Comparison of ENCODE assay signal across 26 cellular contexts in the genomic region with DNA sequence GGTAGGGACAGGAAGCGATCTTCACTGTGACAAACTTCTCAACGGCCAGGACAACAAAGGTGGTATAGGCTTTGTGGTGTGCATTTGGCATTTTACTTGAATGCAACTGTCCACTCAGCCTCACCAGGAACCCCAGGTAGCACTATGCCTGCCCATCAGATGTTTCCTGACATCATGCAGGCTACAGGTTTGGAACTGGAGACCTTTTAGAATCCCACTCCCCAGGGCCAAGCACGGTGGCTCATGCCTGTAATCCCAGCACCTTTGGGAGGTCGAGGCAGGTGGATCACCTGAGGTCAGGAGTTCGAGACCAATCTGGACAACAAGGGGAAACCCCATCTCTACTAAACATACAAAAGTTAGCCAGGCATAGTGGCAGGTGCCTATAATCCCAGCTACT. TPM values are rescaled to one million over a fixed set of nuclear protein-coding genes. Genes with fewer than 3 reads are reported as not detected.
A peak's percentile ranks its signal among the peaks of the same experiment; 100 is the strongest.
DNase-seq lines count a peak whose midpoint lies in the region; ATAC-seq, FAIRE-seq and TF ChIP-seq lines count a peak whose summit lies in the region.
"Had no signal": no experiment of that assay in that cellular context is flagged by ENCODE, and none has a peak within 500 bp of the region (broad histone marks: within the 10 kb centered on the region; RNA-seq: fewer than 3 reads in every experiment).

No MANE protein-coding gene starts in this region.

- H4K20me1 ChIP-seq in keratinocyte (ENCODE audit: control insufficient read depth, extremely low read depth, insufficient read depth, low read length): no peaks in the 10 kb centered on the region

- no peak overlapping the region for H2AFZ ChIP-seq in keratinocyte (ENCODE audit: control insufficient read depth, low read length)

- CTCF ChIA-PET in activated naive CD4-positive, alpha-beta T cell treated with anti-CD3 and anti-CD28 coated beads for 36 hours (lab: Charles Lee): no interaction called here
- CTCF ChIA-PET in activated CD8-positive, alpha-beta T cell treated with anti-CD3 and anti-CD28 coated beads, Interleukin-2, amount 10 ng/mL, durations not matched to agents 7 days and 5 days (lab: Charles Lee): no interaction called here

- no peak for DNase-seq in activated naive CD4-positive, alpha-beta T cell treated with anti-CD3 and anti-CD28 coated beads for 36 hours
- DNase-seq in activated naive CD4-positive, alpha-beta T cell treated with Interleukin-2 at 50 U/mL for 16 hours: no peak
- DNase-seq in activated CD8-positive, alpha-beta T cell treated with anti-CD3 and anti-CD28 coated beads, Interleukin-2, amount 10 ng/mL, durations not matched to agents 7 days and 5 days: no peak
- no peak for DNase-seq in keratinocyte (ENCODE audit: low read depth, low spot score)
- no peak for DNase-seq in vagina (ENCODE audit: extremely low spot score in 2 of 2)
- DNase-seq in NCI-H146 treated with DMSO at 0.1 percent for 48 hours (lab: John Stamatoyannopoulos, UW; ENCODE audit: unreplicated experiment): no peak
- DNase-seq in HuH-7.5 (ENCODE audit: low spot score): no peak
- DNase-seq: cortex of kidney; DMS 273 treated with DMSO at 0.1 percent for 48 hours; heart right ventricle; NCI-H1436; NCI-H2171 treated with DMSO at 0.1 percent for 48 hours; NCI-H526 treated with DMSO at 0.1 percent for 48 hours; nucleus accumbens; stimulated activated CD4-positive, alpha-beta T cell treated with anti-CD3 and anti-CD28 coated beads, Interleukin-4, amount 100 ng/mL, for 4 hours; substantia nigra; SW 1271 had no signal

- POLR2A ChIA-PET in activated CD8-positive, alpha-beta T cell treated with anti-CD3 and anti-CD28 coated beads, Interleukin-2, amount 10 ng/mL, durations not matched to agents 7 days and 5 days (lab: Charles Lee): interaction anchor here (1.0 kb wide), 1 partner anchor 13 kb away, joined by 3 read pairs; no protein-coding TSS in a partner anchor

- peak overlapping the region; percentile 9 for H3K9ac ChIP-seq in keratinocyte (ENCODE audit: control insufficient read depth, extremely low read depth, insufficient read depth, low read length)
- H3K9ac ChIP-seq: BLaER1 treated with 17β-estradiol and CSF1 and Interleukin-3, amounts not matched to agents 10 nM and 100 nM had no signal

- H3K79me2 ChIP-seq in keratinocyte (ENCODE audit: control insufficient read depth, insufficient read depth, low read length): no peaks in the 10 kb centered on the region

- dilution Hi-C loops in keratinocyte (cut with MboI; ENCODE audit: extremely low pct_ligation_motif_present, low sequenced_read_pairs): no loop called here

- peaks cover 70% of the 10 kb centered on the region for H3K36me3 Mint-ChIP-seq in activated naive CD4-positive, alpha-beta T cell treated with anti-CD3 and anti-CD28 coated beads for 36 hours (ENCODE audit: low read depth)
- H3K36me3 Mint-ChIP-seq in activated CD8-positive, alpha-beta T cell treated with anti-CD3 and anti-CD28 coated beads, Interleukin-2, amount 10 ng/mL, durations not matched to agents 7 days and 5 days (ENCODE audit: low read depth): peaks cover 73% of the 10 kb centered on the region

- H3K27me3 Mint-ChIP-seq in activated naive CD4-positive, alpha-beta T cell treated with anti-CD3 and anti-CD28 coated beads for 36 hours (ENCODE audit: low read depth): no peaks in the 10 kb centered on the region
- no peaks in the 10 kb centered on the region for H3K27me3 Mint-ChIP-seq in activated CD8-positive, alpha-beta T cell treated with anti-CD3 and anti-CD28 coated beads, Interleukin-2, amount 10 ng/mL, durations not matched to agents 7 days and 5 days (ENCODE audit: low read depth)

- no peak overlapping the region for H3K4me2 ChIP-seq in keratinocyte (ENCODE audit: control insufficient read depth, extremely low read depth, insufficient read depth, low read depth, low read length)

- H3K36me3 ChIP-seq in keratinocyte (ENCODE audit: control insufficient read depth in 2 of 2, extremely low read depth in 1 of 2, insufficient read depth in 2 of 2, low read length in 2 of 2) (peaks cover 55 to 57% of the 10 kb centered on the region in 2 experiments), vagina (peaks cover 0 to 45% of the 10 kb centered on the region in 2 donors)

- no peak for TF ChIP-seq POLR2A in vagina (IDR thresholded peaks at IDR 0.05)

- peak overlapping the region; percentile 73 for H3K27ac Mint-ChIP-seq in activated naive CD4-positive, alpha-beta T cell treated with anti-CD3 and anti-CD28 coated beads for 36 hours
- H3K27ac Mint-ChIP-seq in activated CD8-positive, alpha-beta T cell treated with anti-CD3 and anti-CD28 coated beads, Interleukin-2, amount 10 ng/mL, durations not matched to agents 7 days and 5 days: peak overlapping the region; percentile 85

- peak; percentile 55 for FAIRE-seq in keratinocyte (lab: Jason Lieb, UNC)
- FAIRE-seq: endothelial cell of umbilical vein, HepG2 had no signal

- no peak overlapping the region for H3K4me3 Mint-ChIP-seq in activated naive CD4-positive, alpha-beta T cell treated with anti-CD3 and anti-CD28 coated beads for 36 hours
- H3K4me3 Mint-ChIP-seq in activated CD8-positive, alpha-beta T cell treated with anti-CD3 and anti-CD28 coated beads, Interleukin-2, amount 10 ng/mL, durations not matched to agents 7 days and 5 days: no peak overlapping the region

- H3K9me3 ChIP-seq in keratinocyte (ENCODE audit: control insufficient read depth, low read depth, low read length) (no peaks in the 10 kb centered on the region), vagina (no peaks in the 10 kb centered on the region)
- H3K9me3 ChIP-seq: BLaER1 treated with 17β-estradiol and CSF1 and Interleukin-3, amounts not matched to agents 10 nM and 100 nM; heart right ventricle had no signal

- intact Hi-C loops in activated naive CD4-positive, alpha-beta T cell treated with anti-CD3 and anti-CD28 coated beads for 36 hours (cut with micrococcal nuclease): no loop called here
- intact Hi-C loops in vagina (cut with DNase I): no loop called here

- H3K4me1 ChIP-seq in keratinocyte (ENCODE audit: control insufficient read depth, extremely low read depth, insufficient read depth, low read length) (peaks cover 20% of the 10 kb centered on the region), vagina (peaks cover 31% of the 10 kb centered on the region)

- no peaks in the 10 kb centered on the region for H3K9me1 ChIP-seq in keratinocyte (ENCODE audit: control insufficient read depth, extremely low read depth, insufficient read depth, low read length)

- peak overlapping the region; percentile 51 for H3K27ac ChIP-seq in keratinocyte (ENCODE audit: control insufficient read depth, insufficient read depth, low read length)
- H3K27ac ChIP-seq in vagina: peak overlapping the region; percentile 83

- no peak overlapping the region for H3K4me3 ChIP-seq in keratinocyte (ENCODE audit: control insufficient read depth in 2 of 3, extremely low read depth in 1 of 3, insufficient read depth in 2 of 3, low read depth in 1 of 3, low read length in 3 of 3)
- H3K4me3 ChIP-seq in vagina: no peak overlapping the region
- H3K4me3 ChIP-seq: BLaER1 treated with 17β-estradiol and CSF1 and Interleukin-3, amounts not matched to agents 10 nM and 100 nM; heart right ventricle had no signal

- no peaks in the 10 kb centered on the region for H3K9me3 Mint-ChIP-seq in activated naive CD4-positive, alpha-beta T cell treated with anti-CD3 and anti-CD28 coated beads for 36 hours
- no peaks in the 10 kb centered on the region for H3K9me3 Mint-ChIP-seq in activated CD8-positive, alpha-beta T cell treated with anti-CD3 and anti-CD28 coated beads, Interleukin-2, amount 10 ng/mL, durations not matched to agents 7 days and 5 days (ENCODE audit: insufficient read depth)

- peaks cover 72% of the 10 kb centered on the region for H3K4me1 Mint-ChIP-seq in activated naive CD4-positive, alpha-beta T cell treated with anti-CD3 and anti-CD28 coated beads for 36 hours (ENCODE audit: low read depth)
- H3K4me1 Mint-ChIP-seq in activated CD8-positive, alpha-beta T cell treated with anti-CD3 and anti-CD28 coated beads, Interleukin-2, amount 10 ng/mL, durations not matched to agents 7 days and 5 days (ENCODE audit: low read depth): peaks cover 44% of the 10 kb centered on the region

- TF ChIP-seq CTCF in keratinocyte (optimal IDR thresholded peaks at IDR 0.05 in 1 of 3, IDR thresholded peaks at IDR 0.05 in 1 of 3, conservative IDR thresholded peaks at IDR 0.05 in 1 of 3; ENCODE audit: extremely low read depth in 1 of 3, insufficient read depth in 2 of 3, low read length in 3 of 3): no peak
- TF ChIP-seq CTCF in vagina (IDR thresholded peaks at IDR 0.05): no peak

- ATAC-seq in activated CD8-positive, alpha-beta T cell treated with anti-CD3 and anti-CD28 coated beads, Interleukin-2, amount 10 ng/mL, durations not matched to agents 7 days and 5 days: no peak
- ATAC-seq in GM18520 (IDR thresholded peaks at IDR 0.05; ENCODE audit: unreplicated experiment): no peak
- ATAC-seq: heart right ventricle, HepG2, Right ventricle myocardium inferior had no signal

- no peaks in the 10 kb centered on the region for H3K27me3 ChIP-seq in keratinocyte (ENCODE audit: control insufficient read depth, extremely low read depth, insufficient read depth, low read length)
- H3K27me3 ChIP-seq in vagina: no peaks in the 10 kb centered on the region
- H3K27me3 ChIP-seq: BLaER1 treated with 17β-estradiol and CSF1 and Interleukin-3, amounts not matched to agents 10 nM and 100 nM; heart right ventricle had no signal

RNA-seq across cellular contexts. Expression of a gene that starts 9.6 kb away (rescaled TPM):
- 10 to 100 TPM; 10.1 to 11.7 TPM for total RNA-seq in activated naive CD4-positive, alpha-beta T cell treated with anti-CD3 and anti-CD28 coated beads for 36 hours
- total RNA-seq in activated CD8-positive, alpha-beta T cell treated with anti-CD3 and anti-CD28 coated beads, Interleukin-2, amount 10 ng/mL, durations not matched to agents 7 days and 5 days: 1 to 10 TPM; 4.9 to 5.3 TPM
- 38.8 to 56.4 TPM (median 40.2 TPM) in 3 replicates for polyA plus RNA-seq in keratinocyte
- 21.1 TPM for polyA plus RNA-seq in keratinocyte (2011; ENCODE audit: low read depth)
- polyA plus RNA-seq in keratinocyte (2011; cell fraction: cytosol; rRNA removed): 37.3 and 38.8 TPM in 2 replicates
- 99.9 and 113 TPM in 2 replicates for polyA plus RNA-seq in keratinocyte (2011; cell fraction: nucleus; rRNA removed)
- polyA plus RNA-seq in keratinocyte (2012; ENCODE audit: low replicate concordance): 18.6 and 35.3 TPM in 2 replicates
- polyA minus RNA-seq in keratinocyte: 35.0 to 74.5 TPM (median 47.4 TPM) in 3 replicates
- 14.6 TPM for polyA minus RNA-seq in keratinocyte (2011; cell fraction: cytosol; rRNA and poly(A)+ RNA removed)
- 22.9 and 38.5 TPM in 2 replicates for polyA minus RNA-seq in keratinocyte (2011; cell fraction: nucleus; rRNA and poly(A)+ RNA removed)
- 28.0 TPM for total RNA-seq in vagina

RNA-seq across cellular contexts. Expression of a gene that starts 59.6 kb away (rescaled TPM):
- not detected for total RNA-seq in activated naive CD4-positive, alpha-beta T cell treated with anti-CD3 and anti-CD28 coated beads for 36 hours
- total RNA-seq in activated CD8-positive, alpha-beta T cell treated with anti-CD3 and anti-CD28 coated beads, Interleukin-2, amount 10 ng/mL, durations not matched to agents 7 days and 5 days: not detected
- not detected in 3 replicates for polyA plus RNA-seq in keratinocyte
- polyA plus RNA-seq in keratinocyte (2011; ENCODE audit: low read depth): not detected
- not detected in 2 replicates for polyA plus RNA-seq in keratinocyte (2011; cell fraction: cytosol; rRNA removed)
- polyA plus RNA-seq in keratinocyte (2011; cell fraction: nucleus; rRNA removed): not detected in 2 replicates
- polyA plus RNA-seq in keratinocyte (2012; ENCODE audit: low replicate concordance): not detected in 2 replicates
- polyA minus RNA-seq in keratinocyte: not detected in 3 replicates
- not detected for polyA minus RNA-seq in keratinocyte (2011; cell fraction: cytosol; rRNA and poly(A)+ RNA removed)
- not detected in 2 replicates for polyA minus RNA-seq in keratinocyte (2011; cell fraction: nucleus; rRNA and poly(A)+ RNA removed)
- total RNA-seq in vagina: 2.7 TPM
- total RNA-seq: A673, endothelial cell of umbilical vein, heart right ventricle, HepG2, liver, MCF 10A, renal cortical epithelial cell, Right ventricle myocardium inferior had no signal
- polyA plus RNA-seq: endothelial cell of umbilical vein, HepG2 had no signal
